In the genomic region with DNA sequence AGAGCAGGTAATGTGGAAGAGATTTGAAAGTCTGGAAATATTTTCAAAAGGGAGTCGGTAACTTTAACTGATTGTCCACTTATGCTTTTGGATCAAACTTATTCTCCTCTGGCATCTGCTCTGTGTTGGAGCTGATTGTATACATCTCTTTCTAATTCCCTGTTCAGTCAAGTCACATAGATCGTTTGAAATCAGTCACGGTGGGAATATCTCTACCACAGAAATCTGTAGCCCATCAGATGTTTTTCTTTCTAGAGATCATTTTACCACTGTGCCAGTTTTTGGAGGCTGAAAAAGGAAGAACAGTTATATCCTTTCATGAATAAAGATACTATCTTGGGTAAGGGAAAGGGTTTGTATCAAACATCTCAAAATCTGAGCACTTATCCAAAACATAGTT, we compare ENCODE assay signal across 22 cellular contexts.
"Had no signal": no experiment of that assay in that cellular context is flagged by ENCODE, and none has a peak within 500 bp of the region (broad histone marks: within the 10 kb centered on the region; RNA-seq: fewer than 3 reads in every experiment).

No MANE protein-coding gene starts in this region.

- H3K9me3 ChIP-seq: gastroesophageal sphincter, testis, transverse colon had no signal

- H3K4me2 ChIP-seq: hepatocyte had no signal

- H3K27ac ChIP-seq: gastroesophageal sphincter, hepatocyte, testis, transverse colon had no signal

- H3K27me3 ChIP-seq: gastroesophageal sphincter, hepatocyte, testis, transverse colon had no signal

- H3K36me3 ChIP-seq: gastroesophageal sphincter, transverse colon had no signal

- DNase-seq: activated B cell treated with CpG ODN at 0.5 μM for 24 hours; activated CD4-positive, alpha-beta T cell treated with anti-CD3 and anti-CD28 coated beads, Interleukin-2, amount 50 U/mL, for 1 hour; activated CD8-positive, alpha-beta T cell treated with anti-CD3 and anti-CD28 coated beads for 36 hours; activated naive CD8-positive, alpha-beta T cell treated with anti-CD3 and anti-CD28 coated beads, Interleukin-2, amount 50 U/mL, for 24 hours; activated T-cell treated with anti-CD3 and anti-CD28 coated beads, Interleukin-2, amount 50 U/mL, for 4 hours; effector CD8-positive, alpha-beta T cell; left cardiac atrium; left ventricle myocardium superior; naive thymus-derived CD8-positive, alpha-beta T cell; occipital lobe; posterior cingulate gyrus; right cardiac atrium; stimulated activated CD4-positive, alpha-beta T cell treated with anti-CD3 and anti-CD28 coated beads, Interleukin-1b, Interleukin-23, amount 100 ng/mL, for 48 hours; stimulated activated naive CD4-positive, alpha-beta T cell; T-cell; testis; transverse colon had no signal

- H2AFZ ChIP-seq: hepatocyte had no signal

- FAIRE-seq: bronchial epithelial cell, keratinocyte had no signal

- H3K4me1 ChIP-seq: gastroesophageal sphincter, testis, transverse colon had no signal

- H3K4me3 ChIP-seq: gastroesophageal sphincter, hepatocyte, testis, transverse colon had no signal

- ATAC-seq: activated CD8-positive, alpha-beta T cell treated with anti-CD3 and anti-CD28 coated beads for 36 hours; activated naive CD8-positive, alpha-beta T cell treated with anti-CD3 and anti-CD28 coated beads, Interleukin-2, amount 50 U/mL, for 24 hours; activated T-cell treated with anti-CD3 and anti-CD28 coated beads, Interleukin-2, amount 50 U/mL, for 4 hours; activated T-helper 17 cell treated with anti-CD3 and anti-CD28 coated beads, Interleukin-2, amount 50 U/mL, for 72 hours; gastroesophageal sphincter; left cardiac atrium; left ventricle myocardium superior; naive thymus-derived CD8-positive, alpha-beta T cell; right cardiac atrium; T-cell had no signal

- H3K79me2 ChIP-seq: hepatocyte had no signal
